In genomic region chr3:12194209-12194608, GRCh38 we compare ENCODE assay signal across 8 cellular contexts. TPM values are rescaled to one million over a fixed set of nuclear protein-coding genes. Genes with fewer than 3 reads are reported as not detected.
DNase-seq lines count a peak whose midpoint lies in the region; ATAC-seq, FAIRE-seq and TF ChIP-seq lines count a peak whose summit lies in the region.

No MANE protein-coding gene starts in this region.

- H3K27ac Mint-ChIP-seq in activated B cell treated with CpG ODN at 0.5 μM for 24 hours: peak overlapping the region; percentile 37

- peaks cover 21% of the 10 kb centered on the region for H3K4me1 Mint-ChIP-seq in activated T-cell treated with anti-CD3 and anti-CD28 coated beads, Interleukin-2, amount 50 U/mL, for 4 hours (ENCODE audit: low read depth)
- peaks cover 11% of the 10 kb centered on the region for H3K4me1 Mint-ChIP-seq in activated B cell treated with CpG ODN at 0.5 μM for 24 hours

- peak; percentile 17 for FAIRE-seq in islet of Langerhans (lab: Jason Lieb, UNC)

- intact Hi-C loops in activated B cell treated with CpG ODN at 0.5 μM for 24 hours (cut with micrococcal nuclease): no loop called here

- H3K9me3 Mint-ChIP-seq in activated T-cell treated with anti-CD3 and anti-CD28 coated beads, Interleukin-2, amount 50 U/mL, for 4 hours: no peaks in the 10 kb centered on the region
- no peaks in the 10 kb centered on the region for H3K9me3 Mint-ChIP-seq in activated B cell treated with CpG ODN at 0.5 μM for 24 hours

- H3K36me3 Mint-ChIP-seq in activated T-cell treated with anti-CD3 and anti-CD28 coated beads, Interleukin-2, amount 50 U/mL, for 4 hours (ENCODE audit: insufficient read depth): no peaks in the 10 kb centered on the region
- no peaks in the 10 kb centered on the region for H3K36me3 Mint-ChIP-seq in activated B cell treated with CpG ODN at 0.5 μM for 24 hours (ENCODE audit: low read depth)

- ATAC-seq in activated T-cell treated with anti-CD3 and anti-CD28 coated beads, Interleukin-2, amount 50 U/mL, for 4 hours: peak; percentile 44
- peak; percentile 50 for ATAC-seq in HG03432 (IDR thresholded peaks at IDR 0.05; ENCODE audit: unreplicated experiment)
- ATAC-seq in activated B cell treated with CpG ODN at 0.5 μM for 24 hours (ENCODE audit: low read depth): peak; percentile 58
- ATAC-seq in HG03045 (IDR thresholded peaks at IDR 0.05; ENCODE audit: unreplicated experiment): no peak
- ATAC-seq in GM19463 (IDR thresholded peaks at IDR 0.05; ENCODE audit: unreplicated experiment): no peak

- POLR2A ChIA-PET in activated B cell treated with CpG ODN at 0.5 μM for 24 hours (lab: Charles Lee): no interaction called here

- DNase-seq in activated T-cell treated with anti-CD3 and anti-CD28 coated beads, Interleukin-2, amount 50 U/mL, for 4 hours: no peak
- DNase-seq in activated T-cell treated with anti-CD3 and anti-CD28 coated beads, Interleukin-2, amount 50 U/mL, for 1 hour: no peak
- DNase-seq in activated B cell treated with CpG ODN at 0.5 μM for 24 hours (no peak), mucosa of gallbladder (ENCODE audit: low spot score) (no peak)

- TF ChIP-seq CTCF in activated B cell treated with CpG ODN at 0.5 μM for 24 hours (IDR thresholded peaks at IDR 0.05): no peak

- CTCF ChIA-PET in activated B cell treated with CpG ODN at 0.5 μM for 24 hours (lab: Charles Lee): interaction anchor here (1.1 to 1.9 kb wide), 4 partner anchors 17 to 285 kb away, joined by 4 to 7 read pairs (median 5); no protein-coding TSS in a partner anchor

- H3K4me3 Mint-ChIP-seq in activated T-cell treated with anti-CD3 and anti-CD28 coated beads, Interleukin-2, amount 50 U/mL, for 4 hours: peak overlapping the region; percentile 3
- H3K4me3 Mint-ChIP-seq in activated B cell treated with CpG ODN at 0.5 μM for 24 hours: no peak overlapping the region

- H3K27me3 Mint-ChIP-seq in activated T-cell treated with anti-CD3 and anti-CD28 coated beads, Interleukin-2, amount 50 U/mL, for 4 hours (ENCODE audit: low read depth): no peaks in the 10 kb centered on the region
- peaks cover 2% of the 10 kb centered on the region for H3K27me3 Mint-ChIP-seq in activated B cell treated with CpG ODN at 0.5 μM for 24 hours

RNA-seq across cellular contexts. Expression of gene TIMP4, which starts 35.5 kb away (rescaled TPM):
- total RNA-seq in activated T-cell treated with anti-CD3 and anti-CD28 coated beads, Interleukin-2, amount 50 U/mL, for 4 hours: under 1 TPM in 2 of 3 donors, not detected in 1; 0.18 to 0.24 TPM
- total RNA-seq in activated B cell treated with CpG ODN at 0.5 μM for 24 hours (not detected in 2 replicates), mucosa of gallbladder (3.7 TPM)

Comparison
In these comparisons a context has a peak if more than half of its experiments do, and no peak if none do; other contexts are left out.
1. ATAC-seq: peak in activated T-cell treated with anti-CD3 and anti-CD28 coated beads, Interleukin-2, amount 50 U/mL, for 4 hours (2 of 2), HG03432 (single experiment) and activated B cell treated with CpG ODN at 0.5 μM for 24 hours (single experiment); none in HG03045 (single experiment) and GM19463 (single experiment).